In the genomic region with DNA sequence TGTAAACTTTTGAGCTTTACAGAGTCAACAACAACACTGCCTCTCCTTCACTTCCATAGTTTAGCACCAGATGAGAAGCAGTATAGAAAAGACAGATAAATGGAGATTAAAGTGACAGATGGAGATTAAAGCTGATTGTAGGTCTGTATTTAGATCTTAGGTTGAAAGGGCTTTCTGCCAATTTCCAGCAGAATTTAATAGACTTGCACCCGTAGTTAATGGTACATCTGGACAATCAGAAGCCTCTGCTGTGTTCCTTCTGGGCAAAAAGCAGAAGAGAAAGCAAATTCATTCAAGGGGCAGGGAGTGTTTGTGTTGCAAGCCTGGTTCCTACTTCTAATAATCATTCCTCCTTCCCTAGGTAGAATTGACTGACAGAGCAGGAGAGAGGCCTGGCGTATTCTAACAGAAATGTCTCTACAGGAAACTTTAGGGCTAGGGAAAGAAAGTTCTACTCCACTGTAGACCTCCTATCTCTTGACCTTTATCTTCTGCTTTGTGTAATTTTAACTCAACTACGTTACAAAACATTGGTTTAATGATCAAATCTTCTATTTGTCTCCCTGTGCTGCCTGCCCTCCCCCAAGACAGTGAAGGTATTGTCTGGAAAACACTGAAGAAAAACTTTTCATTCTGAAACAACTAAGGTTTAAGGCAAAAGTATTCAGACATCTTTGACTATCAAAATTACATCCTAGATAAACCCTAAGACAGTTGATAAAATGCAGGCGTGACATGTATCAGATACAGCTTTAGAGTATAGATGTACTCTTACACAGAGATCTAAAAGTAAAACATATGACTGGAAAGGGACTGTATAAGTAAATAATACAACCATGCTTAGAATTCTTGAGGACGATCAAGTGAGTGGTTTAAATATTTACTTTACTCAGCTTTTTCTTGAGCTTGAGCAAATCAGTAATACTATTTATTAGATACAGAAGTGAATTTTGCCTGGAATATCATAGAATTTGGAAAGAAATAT, we compare ENCODE assay signal across 14 cellular contexts. TPM values are rescaled to one million over a fixed set of nuclear protein-coding genes. Genes with fewer than 3 reads are reported as not detected.
A peak's percentile ranks its signal among the peaks of the same experiment; 100 is the strongest.
DNase-seq lines count a peak whose midpoint lies in the region; ATAC-seq and TF ChIP-seq lines count a peak whose summit lies in the region.
"Had no signal": no experiment of that assay in that cellular context is flagged by ENCODE, and none has a peak within 500 bp of the region (broad histone marks: within the 10 kb centered on the region; RNA-seq: fewer than 3 reads in every experiment).

No MANE protein-coding gene starts in this region.

- H2AFZ ChIP-seq in IMR-90 (replicated peaks; ENCODE audit: low read length, poor library complexity) (no peak overlapping the region), neuronal stem cell (ENCODE audit: low read length) (peak overlapping the region; percentile 12), OCI-LY7 (ENCODE audit: low read length) (no peak overlapping the region)

- H3K4me2 ChIP-seq in IMR-90 (ENCODE audit: low read depth, low read length) (peak overlapping the region; percentile 89), neuronal stem cell (ENCODE audit: insufficient read depth, low read length, poor library complexity, severe bottlenecking) (no peak overlapping the region), OCI-LY7 (ENCODE audit: low read length) (no peak overlapping the region)

- dilution Hi-C loops in IMR-90 (cut with HindIII; ENCODE audit: low sequenced_read_pairs, unreplicated experiment), result no loop called here

- H3K9me3 Mint-ChIP-seq in brain, result no peaks in the 10 kb centered on the region
- H3K9me3 Mint-ChIP-seq in activated CD8-positive, alpha-beta memory T cell treated with anti-CD3 and anti-CD28 coated beads, Interleukin-2, amount 10 ng/mL, durations not matched to agents 7 days and 5 days (ENCODE audit: low read depth), result no peaks in the 10 kb centered on the region
- H3K9me3 Mint-ChIP-seq: activated CD4-positive, alpha-beta T cell treated with anti-CD3 and anti-CD28 coated beads, Interleukin-2, amount 10 ng/mL, durations not matched to agents 7 days and 5 days; T-cell had no signal

- peak overlapping the region; percentile 64 for H2BK20ac ChIP-seq in IMR-90 (ENCODE audit: low read depth, low read length)

- H2AK5ac ChIP-seq in IMR-90 (ENCODE audit: low read depth, low read length), result peak overlapping the region; percentile 20; the same call in 1 of the 2 replicates
- H2AK5ac ChIP-seq in neuronal stem cell (ENCODE audit: low read depth, low read length), result no peak overlapping the region

- no peak overlapping the region for H2BK12ac ChIP-seq in neuronal stem cell (ENCODE audit: low read length)

- peaks cover 33% of the 10 kb centered on the region for H3K4me1 Mint-ChIP-seq in brain
- no peaks in the 10 kb centered on the region for H3K4me1 Mint-ChIP-seq in activated CD8-positive, alpha-beta memory T cell treated with anti-CD3 and anti-CD28 coated beads, Interleukin-2, amount 10 ng/mL, durations not matched to agents 7 days and 5 days
- H3K4me1 Mint-ChIP-seq: activated CD4-positive, alpha-beta T cell treated with anti-CD3 and anti-CD28 coated beads, Interleukin-2, amount 10 ng/mL, durations not matched to agents 7 days and 5 days; T-cell had no signal

- in situ Hi-C loops in IMR-90 (cut with MboI; ENCODE audit: low sequenced_read_pairs), result no loop called here

- H4K91ac ChIP-seq in IMR-90 (ENCODE audit: insufficient read depth, low read depth, low read length), result peak overlapping the region; percentile 63
- H4K91ac ChIP-seq in neuronal stem cell (ENCODE audit: low read depth, low read length, poor library complexity), result no peak overlapping the region

- peak overlapping the region; percentile 53; the same call in 1 of the 2 replicates for H3K23ac ChIP-seq in IMR-90 (ENCODE audit: low read depth, low read length)
- no peak overlapping the region for H3K23ac ChIP-seq in neuronal stem cell (ENCODE audit: low read depth, low read length, poor library complexity)

- H3K79me1 ChIP-seq in IMR-90 (ENCODE audit: low read depth in 1 of 2, low read length in 2 of 2) (no peaks in the 10 kb centered on the region; a peak in 1 of 4 replicates), neuronal stem cell (ENCODE audit: low read depth, low read length) (no peaks in the 10 kb centered on the region)

- POLR2A ChIA-PET in IMR-90 (lab: Charles Lee; ENCODE audit: unreplicated experiment) (no interaction called here), OCI-LY7 (lab: Charles Lee) (interaction anchor here (0.6 to 0.9 kb wide), 2 partner anchors 17 to 19 kb away, joined by 3 read pairs; no protein-coding TSS in a partner anchor)

- no peaks in the 10 kb centered on the region for H3K9me1 ChIP-seq in IMR-90 (ENCODE audit: insufficient read depth, low read length)

- H2BK120ac ChIP-seq in IMR-90 (ENCODE audit: low read depth, low read length), result peak overlapping the region; percentile 33
- H2BK120ac ChIP-seq in neuronal stem cell (ENCODE audit: low read depth, low read length), result no peak overlapping the region

- TF ChIP-seq CTCF in IMR-90 (conservative IDR thresholded peaks at IDR 0.05; ENCODE audit: low read depth, low read length), result no peak
- TF ChIP-seq CTCF in brain (conservative IDR thresholded peaks at IDR 0.05), result no peak
- no peak for TF ChIP-seq CTCF in OCI-LY7 (conservative IDR thresholded peaks at IDR 0.05; ENCODE audit: low read length)
- TF ChIP-seq CTCF in Peyer's patch (IDR thresholded peaks at IDR 0.05), result no peak

- H3K9me3 ChIP-seq in IMR-90 (ENCODE audit: control insufficient read depth, insufficient read depth, low read length) (no peaks in the 10 kb centered on the region), neuronal stem cell (replicated peaks in 1 of 2; ENCODE audit: control insufficient read depth in 2 of 2, insufficient read depth in 1 of 2, low read depth in 1 of 2, low read length in 2 of 2) (peaks cover 0 to 2% of the 10 kb centered on the region in 2 donors), OCI-LY7 (ENCODE audit: low read length) (no peaks in the 10 kb centered on the region), Peyer's patch (no peaks in the 10 kb centered on the region)
- H3K9me3 ChIP-seq: esophagus muscularis mucosa, thoracic aorta had no signal

- H3K9me2 ChIP-seq in OCI-LY7 (ENCODE audit: insufficient read depth, low read length), result no peaks in the 10 kb centered on the region

- H3K4me3 Mint-ChIP-seq in brain, result peak overlapping the region in 2 of 5 experiments; percentile 40 to 46
- no peak overlapping the region for H3K4me3 Mint-ChIP-seq in activated CD8-positive, alpha-beta memory T cell treated with anti-CD3 and anti-CD28 coated beads, Interleukin-2, amount 10 ng/mL, durations not matched to agents 7 days and 5 days
- H3K4me3 Mint-ChIP-seq: activated CD4-positive, alpha-beta T cell treated with anti-CD3 and anti-CD28 coated beads, Interleukin-2, amount 10 ng/mL, durations not matched to agents 7 days and 5 days; T-cell had no signal

- peak overlapping the region; percentile 25 to 85 (median 48) for H3K27ac Mint-ChIP-seq in brain
- no peak overlapping the region for H3K27ac Mint-ChIP-seq in activated CD8-positive, alpha-beta memory T cell treated with anti-CD3 and anti-CD28 coated beads, Interleukin-2, amount 10 ng/mL, durations not matched to agents 7 days and 5 days
- H3K27ac Mint-ChIP-seq: activated CD4-positive, alpha-beta T cell treated with anti-CD3 and anti-CD28 coated beads, Interleukin-2, amount 10 ng/mL, durations not matched to agents 7 days and 5 days; T-cell had no signal

- CTCF ChIA-PET in IMR-90 (lab: Yijun Ruan, JAX), result interaction anchor here (0.6 to 0.7 kb wide), 3 partner anchors 33 to 84 kb away, joined by 3 read pairs; no protein-coding TSS in a partner anchor
- CTCF ChIA-PET in activated CD8-positive, alpha-beta memory T cell treated with anti-CD3 and anti-CD28 coated beads, Interleukin-2, amount 10 ng/mL, durations not matched to agents 7 days and 5 days (lab: Charles Lee), result no interaction called here
- CTCF ChIA-PET in OCI-LY7 (lab: Charles Lee; ENCODE audit: unreplicated experiment), result no interaction called here

- peak; percentile 44 for DNase-seq in IMR-90
- peak; percentile 63 for DNase-seq in NCI-H2227 treated with DMSO at 0.1 percent for 48 hours (lab: John Stamatoyannopoulos, UW)
- DNase-seq in neuronal stem cell (ENCODE audit: low spot score), result no peak
- no peak for DNase-seq in sciatic nerve (ENCODE audit: low spot score)
- no peak for DNase-seq in activated CD8-positive, alpha-beta memory T cell treated with anti-CD3 and anti-CD28 coated beads, Interleukin-2, amount 10 ng/mL, durations not matched to agents 7 days and 5 days
- no peak for DNase-seq in OCI-LY7 (ENCODE audit: low spot score)
- DNase-seq in Peyer's patch, result no peak
- DNase-seq: activated CD4-positive, alpha-beta T cell treated with anti-CD3 and anti-CD28 coated beads, Interleukin-2, amount 10 ng/mL, durations not matched to agents 7 days and 5 days; activated gamma-delta T cell; central memory CD4-positive, alpha-beta T cell; T-cell had no signal

- H3K4ac ChIP-seq in IMR-90 (ENCODE audit: low read depth, low read length), result peak overlapping the region; percentile 51; the same call in 1 of the 2 replicates
- no peak overlapping the region for H3K4ac ChIP-seq in neuronal stem cell (ENCODE audit: low read length)

- no peak overlapping the region for H3K4me3 ChIP-seq in IMR-90 (ENCODE audit: insufficient read depth, low read depth, low read length)
- no peak overlapping the region for H3K4me3 ChIP-seq in neuronal stem cell (ENCODE audit: low read length in 2 of 2)
- H3K4me3 ChIP-seq in OCI-LY7 (ENCODE audit: low read depth, low read length, poor library complexity, severe bottlenecking), result no peak overlapping the region
- no peak overlapping the region for H3K4me3 ChIP-seq in Peyer's patch
- H3K4me3 ChIP-seq: esophagus muscularis mucosa, thoracic aorta had no signal

- H3K4me1 ChIP-seq in IMR-90 (ENCODE audit: control insufficient read depth, insufficient read depth, low read length) (peaks cover 7% of the 10 kb centered on the region), neuronal stem cell (ENCODE audit: control insufficient read depth in 2 of 2, insufficient read depth in 1 of 2, low read depth in 1 of 2, low read length in 2 of 2) (peaks cover 0 to 4% of the 10 kb centered on the region in 2 donors), OCI-LY7 (ENCODE audit: insufficient read depth, low read length, poor library complexity, severe bottlenecking) (no peaks in the 10 kb centered on the region), Peyer's patch (no peaks in the 10 kb centered on the region)
- H3K4me1 ChIP-seq: esophagus muscularis mucosa had no signal

- H3K18ac ChIP-seq in IMR-90 (ENCODE audit: low read depth, low read length) (peak overlapping the region; percentile 98), neuronal stem cell (ENCODE audit: low read length) (no peak overlapping the region)

- H4K20me1 ChIP-seq in IMR-90 (ENCODE audit: insufficient read depth, low read length) (no peaks in the 10 kb centered on the region), OCI-LY7 (ENCODE audit: insufficient read depth, low read length) (no peaks in the 10 kb centered on the region)

- H3K27me3 Mint-ChIP-seq in brain, result no peaks in the 10 kb centered on the region
- no peaks in the 10 kb centered on the region for H3K27me3 Mint-ChIP-seq in activated CD8-positive, alpha-beta memory T cell treated with anti-CD3 and anti-CD28 coated beads, Interleukin-2, amount 10 ng/mL, durations not matched to agents 7 days and 5 days
- H3K27me3 Mint-ChIP-seq: activated CD4-positive, alpha-beta T cell treated with anti-CD3 and anti-CD28 coated beads, Interleukin-2, amount 10 ng/mL, durations not matched to agents 7 days and 5 days; T-cell had no signal

- peak overlapping the region; percentile 84 for H4K5ac ChIP-seq in IMR-90 (ENCODE audit: low read depth, low read length)

- H2BK15ac ChIP-seq in IMR-90 (ENCODE audit: low read depth, low read length) (peak overlapping the region; percentile 78; the same call in 2 of the 3 replicates), neuronal stem cell (ENCODE audit: low read length) (no peak overlapping the region)

- peak overlapping the region; percentile 36 to 53 for H4K8ac ChIP-seq in IMR-90 (ENCODE audit: low read depth in 2 of 2, low read length in 2 of 2)
- H4K8ac ChIP-seq in neuronal stem cell (ENCODE audit: low read depth, low read length), result no peak overlapping the region

- H2BK5ac ChIP-seq in IMR-90 (ENCODE audit: low read depth, low read length, poor library complexity, severe bottlenecking), result peak overlapping the region; percentile 80
- H2BK5ac ChIP-seq in neuronal stem cell (ENCODE audit: low read length), result no peak overlapping the region

- TF ChIP-seq POLR2A in IMR-90 (IDR thresholded peaks at IDR 0.05; ENCODE audit: low read depth, low read length) (no peak), Peyer's patch (IDR thresholded peaks at IDR 0.05) (no peak)

- H3K79me2 ChIP-seq in OCI-LY7 (ENCODE audit: insufficient read depth, low read depth, low read length), result no peaks in the 10 kb centered on the region

- ATAC-seq in IMR-90 (ENCODE audit: low read depth) (peak; percentile 95), sciatic nerve (no peak)
- ATAC-seq in activated CD8-positive, alpha-beta memory T cell treated with anti-CD3 and anti-CD28 coated beads, Interleukin-2, amount 10 ng/mL, durations not matched to agents 7 days and 5 days, result no peak
- ATAC-seq: T-cell had no signal

- no CpG with 5 or more reads among the region's 5 CpGs for WGBS in IMR-90 (ENCODE audit: extremely low coverage in 2 of 2, insufficient read length in 1 of 2), 2 experiments
- no CpG with 5 or more reads among the region's 5 CpGs for WGBS in neuronal stem cell (ENCODE audit: extremely low coverage in 2 of 2, insufficient read length in 2 of 2, insufficient replicate concordance in 1 of 2), 2 donors

- H3K36me3 Mint-ChIP-seq in brain, result no peaks in the 10 kb centered on the region
- H3K36me3 Mint-ChIP-seq in activated CD8-positive, alpha-beta memory T cell treated with anti-CD3 and anti-CD28 coated beads, Interleukin-2, amount 10 ng/mL, durations not matched to agents 7 days and 5 days, result no peaks in the 10 kb centered on the region
- H3K36me3 Mint-ChIP-seq: T-cell had no signal

- TF ChIP-seq RAD21 in IMR-90 (IDR thresholded peaks at IDR 0.05; ENCODE audit: low read length), result no peak

- H2AK9ac ChIP-seq in IMR-90 (replicated peaks; ENCODE audit: low read depth, low read length, poor library complexity), result peak overlapping the region; percentile 13

- BruUV-seq in IMR-90 (replicated peaks; lab: Mats Ljungman, UMichigan) (TSS peak; percentile 4), OCI-LY7 (replicated peaks; lab: Mats Ljungman, UMichigan) (no TSS peak)

- intact Hi-C loops in IMR-90 (cut with micrococcal nuclease), result no loop called here
- intact Hi-C loops in sciatic nerve (cut with DNase I), result no loop called here
- intact Hi-C loops in OCI-LY7 (cut with micrococcal nuclease; ENCODE audit: unreplicated experiment), result no loop called here

- H3K27ac ChIP-seq in IMR-90 (ENCODE audit: insufficient read depth, low read length) (peak overlapping the region; percentile 97), neuronal stem cell (replicated peaks; ENCODE audit: low read length) (peak overlapping the region; percentile 12), OCI-LY7 (ENCODE audit: low read depth, low read length, poor library complexity, severe bottlenecking) (no peak overlapping the region), Peyer's patch (no peak overlapping the region)
- H3K27ac ChIP-seq: esophagus muscularis mucosa, thoracic aorta had no signal

- H3K36me3 ChIP-seq in IMR-90 (ENCODE audit: control insufficient read depth, insufficient read depth, low read length) (no peaks in the 10 kb centered on the region), neuronal stem cell (replicated peaks in 1 of 2; ENCODE audit: control insufficient read depth in 2 of 2, insufficient read depth in 2 of 2, low read length in 2 of 2) (no peaks in the 10 kb centered on the region), OCI-LY7 (ENCODE audit: insufficient read depth, low read length) (no peaks in the 10 kb centered on the region), Peyer's patch (no peaks in the 10 kb centered on the region)
- H3K36me3 ChIP-seq: esophagus muscularis mucosa, thoracic aorta had no signal

- H3K9ac ChIP-seq in IMR-90 (ENCODE audit: low read depth, low read length) (peak overlapping the region; percentile 73), neuronal stem cell (ENCODE audit: low read depth, low read length, poor library complexity) (no peak overlapping the region)

- H3K56ac ChIP-seq in IMR-90 (ENCODE audit: extremely low read depth, insufficient read depth, low read length), result 0 out of 2 replicates have a peak overlapping the region, but pooled peaks have one; percentile 51

- H3K14ac ChIP-seq in IMR-90 (replicated peaks; ENCODE audit: low read depth, low read length) (peak overlapping the region; percentile 44; the same call in 1 of the 2 replicates), neuronal stem cell (ENCODE audit: low read length) (no peak overlapping the region)

- H3K27me3 ChIP-seq in IMR-90 (ENCODE audit: control insufficient read depth, insufficient read depth, low read length), result no peaks in the 10 kb centered on the region
- no peaks in the 10 kb centered on the region for H3K27me3 ChIP-seq in neuronal stem cell (ENCODE audit: control insufficient read depth in 3 of 3, insufficient read depth in 3 of 3, low read depth in 1 of 3, low read length in 3 of 3)
- no peaks in the 10 kb centered on the region for H3K27me3 ChIP-seq in Peyer's patch
- H3K27me3 ChIP-seq: esophagus muscularis mucosa had no signal

RNA-seq across cellular contexts. Expression of a gene that starts 44.5 kb away (rescaled TPM):
- total RNA-seq in IMR-90 (2012; rRNA removed), result 31.4 and 39.4 TPM in 2 replicates
- 14.3 and 14.9 TPM in 2 replicates for polyA plus RNA-seq in IMR-90 (2012; rRNA removed)
- 4.9 and 11.6 TPM in 2 replicates for polyA plus RNA-seq in IMR-90 (2012; cell fraction: cytosol; rRNA removed)
- polyA plus RNA-seq in IMR-90 (2012; cell fraction: nucleus; rRNA removed; ENCODE audit: low replicate concordance), result 4.4 and 7.9 TPM in 2 replicates
- polyA plus RNA-seq in brain (ENCODE audit: insufficient read depth, low read depth, low replicate concordance), result 8.5 TPM
- 18.8 TPM for polyA plus RNA-seq in neuronal stem cell (2013, experiment 1 of 2)
- 20.0 TPM for polyA plus RNA-seq in neuronal stem cell (2013, experiment 2 of 2)
- total RNA-seq in sciatic nerve, result 37.8 TPM
- total RNA-seq in activated CD8-positive, alpha-beta memory T cell treated with anti-CD3 and anti-CD28 coated beads, Interleukin-2, amount 10 ng/mL, durations not matched to agents 7 days and 5 days, result not detected
- total RNA-seq in OCI-LY7 (2014; rRNA removed; shearing (Covaris generic)), result not detected in 2 replicates
- total RNA-seq in OCI-LY7 (2022), result not detected in 2 replicates
- total RNA-seq in Peyer's patch, result 10 to 100 TPM in 1 of 4 donors, 1 to 10 TPM in 3; 1.6 to 13.2 (median 2.6) TPM
- total RNA-seq: activated CD4-positive, alpha-beta T cell treated with anti-CD3 and anti-CD28 coated beads, Interleukin-2, amount 10 ng/mL, durations not matched to agents 7 days and 5 days had no signal

Comparison
In these comparisons a context has a peak if more than half of its experiments do, and no peak if none do; other contexts are left out.
1. DNase-seq: peak in IMR-90 (single experiment) and NCI-H2227 treated with DMSO at 0.1 percent for 48 hours (single experiment); none in neuronal stem cell (single experiment), sciatic nerve (single experiment), activated CD8-positive, alpha-beta memory T cell treated with anti-CD3 and anti-CD28 coated beads, Interleukin-2, amount 10 ng/mL, durations not matched to agents 7 days and 5 days (single experiment), OCI-LY7 (single experiment) and Peyer's patch (0 of 3).
2. H3K27ac ChIP-seq: peak in IMR-90 (single experiment) and neuronal stem cell (single experiment); none in OCI-LY7 (single experiment) and Peyer's patch (0 of 4).